In genomic region chr17:77087650-77088454, GRCh38 we compare ENCODE assay signal across 8 cellular contexts. TPM values are rescaled to one million over a fixed set of nuclear protein-coding genes. Genes with fewer than 3 reads are reported as not detected.
A peak's percentile ranks its signal among the peaks of the same experiment; 100 is the strongest.
DNase-seq lines count a peak whose midpoint lies in the region; ATAC-seq and TF ChIP-seq lines count a peak whose summit lies in the region.

No MANE protein-coding gene starts in this region.

- TF ChIP-seq CTCF in AG10803 (conservative IDR thresholded peaks at IDR 0.05; ENCODE audit: low read length) (no peak), KMS-11 (conservative IDR thresholded peaks at IDR 0.05; ENCODE audit: low read depth, low read length) (no peak)

- H3K4me1 Mint-ChIP-seq in natural killer cell treated with Interleukin-12 subunit alpha and Interleukin-12 subunit beta and Interleukin-15 and Interleukin-18, amount 100 ng/mL, for 72 hours (ENCODE audit: low read depth in 2 of 2), result peaks cover 32 to 33% of the 10 kb centered on the region in 2 donors

- H3K27ac Mint-ChIP-seq in natural killer cell treated with Interleukin-12 subunit alpha and Interleukin-12 subunit beta and Interleukin-15 and Interleukin-18, amount 100 ng/mL, for 72 hours, result peak overlapping the region; percentile 97 to 99

- peak overlapping the region; percentile 92 for H3K4me2 ChIP-seq in KMS-11

- peaks cover 46% of the 10 kb centered on the region for H3K79me2 ChIP-seq in KMS-11 (ENCODE audit: insufficient read depth, low read depth)

- no peaks in the 10 kb centered on the region for H4K20me1 ChIP-seq in KMS-11 (ENCODE audit: insufficient read depth)

- H3K9me3 Mint-ChIP-seq in natural killer cell treated with Interleukin-12 subunit alpha and Interleukin-12 subunit beta and Interleukin-15 and Interleukin-18, amount 100 ng/mL, for 72 hours, result no peaks in the 10 kb centered on the region

- no peaks in the 10 kb centered on the region for H3K27me3 ChIP-seq in KMS-11 (ENCODE audit: insufficient read depth, low read depth)

- peaks cover 14% of the 10 kb centered on the region for H3K36me3 Mint-ChIP-seq in natural killer cell treated with Interleukin-12 subunit alpha and Interleukin-12 subunit beta and Interleukin-15 and Interleukin-18, amount 100 ng/mL, for 72 hours

- DNase-seq in AG10803 (ENCODE audit: low read depth) (no peak), COLO829 (ENCODE audit: low spot score) (no peak)
- DNase-seq in natural killer cell treated with Interleukin-12 subunit alpha and Interleukin-12 subunit beta and Interleukin-15 and Interleukin-18, amount 100 ng/mL, for 72 hours (ENCODE audit: low spot score), result no peak

- peaks cover 0 to 5% of the 10 kb centered on the region in 2 donors for H3K27me3 Mint-ChIP-seq in natural killer cell treated with Interleukin-12 subunit alpha and Interleukin-12 subunit beta and Interleukin-15 and Interleukin-18, amount 100 ng/mL, for 72 hours

- peak overlapping the region; percentile 93 for H2AFZ ChIP-seq in KMS-11 (ENCODE audit: low read depth)

- ATAC-seq in natural killer cell treated with Interleukin-12 subunit alpha and Interleukin-12 subunit beta and Interleukin-15 and Interleukin-18, amount 100 ng/mL, for 72 hours, result no peak
- no peak for ATAC-seq in HG03045 (IDR thresholded peaks at IDR 0.05; ENCODE audit: unreplicated experiment)
- no peak for ATAC-seq in HG02840 (IDR thresholded peaks at IDR 0.05; ENCODE audit: low FRiP score, unreplicated experiment)
- ATAC-seq in GM21381 (IDR thresholded peaks at IDR 0.05; ENCODE audit: unreplicated experiment), result no peak

- H3K4me1 ChIP-seq in KMS-11 (ENCODE audit: low read depth, poor library complexity, severe bottlenecking), result peaks cover 70% of the 10 kb centered on the region

- H3K27ac ChIP-seq in KMS-11, result peak overlapping the region; percentile 89; the same call in 1 of the 2 replicates
- peak overlapping the region; percentile 93 for H3K27ac ChIP-seq in cingulate gyrus (ENCODE audit: low read depth, low read length)

- H3K9ac ChIP-seq in KMS-11, result peak overlapping the region; percentile 99

- H3K4me3 ChIP-seq in AG10803 (ENCODE audit: low read length) (peak overlapping the region; percentile 90), KMS-11 (IDR thresholded peaks at IDR 0.05; ENCODE audit: insufficient read depth, low read depth, low read length) (no peak overlapping the region)

- H3K4me3 Mint-ChIP-seq in natural killer cell treated with Interleukin-12 subunit alpha and Interleukin-12 subunit beta and Interleukin-15 and Interleukin-18, amount 100 ng/mL, for 72 hours, result peak overlapping the region; percentile 79

- peaks cover 14% of the 10 kb centered on the region; the same call in 1 of the 2 replicates for H3K36me3 ChIP-seq in KMS-11 (ENCODE audit: insufficient read depth)

RNA-seq across cellular contexts. Expression of gene SEC14L1, which starts 52.9 kb away (rescaled TPM):
- 100 to 1,000 TPM in 1 of 2 donors, 10 to 100 TPM in 1; 91.6 to 117 TPM for total RNA-seq in natural killer cell treated with Interleukin-12 subunit alpha and Interleukin-12 subunit beta and Interleukin-15 and Interleukin-18, amount 100 ng/mL, for 72 hours
